Comparison of ENCODE assay signal across 6 cellular contexts in genomic region chr18:6202861-6203260, GRCh38.
"Had no signal": no experiment of that assay in that cellular context is flagged by ENCODE, and none has a peak within 500 bp of the region (broad histone marks: within the 10 kb centered on the region; RNA-seq: fewer than 3 reads in every experiment).

No MANE protein-coding gene starts in this region.

- H2AFZ ChIP-seq: GM23248 had no signal

- H3K36me3 ChIP-seq: HAP-1 had no signal

- DNase-seq: GM23248, GOT3, H7, HFFc6, IMR-90 had no signal

- H3K4me3 ChIP-seq: GM23248, HAP-1 had no signal

- H3K9ac ChIP-seq: GM23248 had no signal

- H3K4me1 ChIP-seq: HAP-1 had no signal

- H3K4me3 Mint-ChIP-seq: HFFc6 had no signal

- H3K27ac Mint-ChIP-seq: HFFc6 had no signal

- H3K27ac ChIP-seq: GM23248 had no signal
